1 cellular context compared by ENCODE assay signal in the genomic region with DNA sequence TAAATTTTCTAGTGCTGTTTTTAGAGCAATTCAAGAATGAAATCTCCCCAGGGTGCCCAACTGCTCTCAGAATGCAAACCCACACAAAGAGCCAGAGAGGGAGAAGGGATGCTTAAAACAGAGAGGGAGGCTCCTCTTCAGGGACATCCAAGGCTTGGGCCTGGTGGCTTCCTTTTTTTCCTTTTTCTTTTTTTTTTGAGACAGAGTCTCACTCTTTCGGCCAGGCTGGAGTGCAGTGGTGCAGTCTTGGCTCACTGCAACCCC.
TF ChIP-seq lines count a peak whose summit lies in the region.

No MANE protein-coding gene starts in this region.

TF ChIP-seq in H1, 55 proteins besides CTCF, POLR2A, EP300 and RAD21 (continued from another document):
- TF ChIP-seq, protein P1, sequence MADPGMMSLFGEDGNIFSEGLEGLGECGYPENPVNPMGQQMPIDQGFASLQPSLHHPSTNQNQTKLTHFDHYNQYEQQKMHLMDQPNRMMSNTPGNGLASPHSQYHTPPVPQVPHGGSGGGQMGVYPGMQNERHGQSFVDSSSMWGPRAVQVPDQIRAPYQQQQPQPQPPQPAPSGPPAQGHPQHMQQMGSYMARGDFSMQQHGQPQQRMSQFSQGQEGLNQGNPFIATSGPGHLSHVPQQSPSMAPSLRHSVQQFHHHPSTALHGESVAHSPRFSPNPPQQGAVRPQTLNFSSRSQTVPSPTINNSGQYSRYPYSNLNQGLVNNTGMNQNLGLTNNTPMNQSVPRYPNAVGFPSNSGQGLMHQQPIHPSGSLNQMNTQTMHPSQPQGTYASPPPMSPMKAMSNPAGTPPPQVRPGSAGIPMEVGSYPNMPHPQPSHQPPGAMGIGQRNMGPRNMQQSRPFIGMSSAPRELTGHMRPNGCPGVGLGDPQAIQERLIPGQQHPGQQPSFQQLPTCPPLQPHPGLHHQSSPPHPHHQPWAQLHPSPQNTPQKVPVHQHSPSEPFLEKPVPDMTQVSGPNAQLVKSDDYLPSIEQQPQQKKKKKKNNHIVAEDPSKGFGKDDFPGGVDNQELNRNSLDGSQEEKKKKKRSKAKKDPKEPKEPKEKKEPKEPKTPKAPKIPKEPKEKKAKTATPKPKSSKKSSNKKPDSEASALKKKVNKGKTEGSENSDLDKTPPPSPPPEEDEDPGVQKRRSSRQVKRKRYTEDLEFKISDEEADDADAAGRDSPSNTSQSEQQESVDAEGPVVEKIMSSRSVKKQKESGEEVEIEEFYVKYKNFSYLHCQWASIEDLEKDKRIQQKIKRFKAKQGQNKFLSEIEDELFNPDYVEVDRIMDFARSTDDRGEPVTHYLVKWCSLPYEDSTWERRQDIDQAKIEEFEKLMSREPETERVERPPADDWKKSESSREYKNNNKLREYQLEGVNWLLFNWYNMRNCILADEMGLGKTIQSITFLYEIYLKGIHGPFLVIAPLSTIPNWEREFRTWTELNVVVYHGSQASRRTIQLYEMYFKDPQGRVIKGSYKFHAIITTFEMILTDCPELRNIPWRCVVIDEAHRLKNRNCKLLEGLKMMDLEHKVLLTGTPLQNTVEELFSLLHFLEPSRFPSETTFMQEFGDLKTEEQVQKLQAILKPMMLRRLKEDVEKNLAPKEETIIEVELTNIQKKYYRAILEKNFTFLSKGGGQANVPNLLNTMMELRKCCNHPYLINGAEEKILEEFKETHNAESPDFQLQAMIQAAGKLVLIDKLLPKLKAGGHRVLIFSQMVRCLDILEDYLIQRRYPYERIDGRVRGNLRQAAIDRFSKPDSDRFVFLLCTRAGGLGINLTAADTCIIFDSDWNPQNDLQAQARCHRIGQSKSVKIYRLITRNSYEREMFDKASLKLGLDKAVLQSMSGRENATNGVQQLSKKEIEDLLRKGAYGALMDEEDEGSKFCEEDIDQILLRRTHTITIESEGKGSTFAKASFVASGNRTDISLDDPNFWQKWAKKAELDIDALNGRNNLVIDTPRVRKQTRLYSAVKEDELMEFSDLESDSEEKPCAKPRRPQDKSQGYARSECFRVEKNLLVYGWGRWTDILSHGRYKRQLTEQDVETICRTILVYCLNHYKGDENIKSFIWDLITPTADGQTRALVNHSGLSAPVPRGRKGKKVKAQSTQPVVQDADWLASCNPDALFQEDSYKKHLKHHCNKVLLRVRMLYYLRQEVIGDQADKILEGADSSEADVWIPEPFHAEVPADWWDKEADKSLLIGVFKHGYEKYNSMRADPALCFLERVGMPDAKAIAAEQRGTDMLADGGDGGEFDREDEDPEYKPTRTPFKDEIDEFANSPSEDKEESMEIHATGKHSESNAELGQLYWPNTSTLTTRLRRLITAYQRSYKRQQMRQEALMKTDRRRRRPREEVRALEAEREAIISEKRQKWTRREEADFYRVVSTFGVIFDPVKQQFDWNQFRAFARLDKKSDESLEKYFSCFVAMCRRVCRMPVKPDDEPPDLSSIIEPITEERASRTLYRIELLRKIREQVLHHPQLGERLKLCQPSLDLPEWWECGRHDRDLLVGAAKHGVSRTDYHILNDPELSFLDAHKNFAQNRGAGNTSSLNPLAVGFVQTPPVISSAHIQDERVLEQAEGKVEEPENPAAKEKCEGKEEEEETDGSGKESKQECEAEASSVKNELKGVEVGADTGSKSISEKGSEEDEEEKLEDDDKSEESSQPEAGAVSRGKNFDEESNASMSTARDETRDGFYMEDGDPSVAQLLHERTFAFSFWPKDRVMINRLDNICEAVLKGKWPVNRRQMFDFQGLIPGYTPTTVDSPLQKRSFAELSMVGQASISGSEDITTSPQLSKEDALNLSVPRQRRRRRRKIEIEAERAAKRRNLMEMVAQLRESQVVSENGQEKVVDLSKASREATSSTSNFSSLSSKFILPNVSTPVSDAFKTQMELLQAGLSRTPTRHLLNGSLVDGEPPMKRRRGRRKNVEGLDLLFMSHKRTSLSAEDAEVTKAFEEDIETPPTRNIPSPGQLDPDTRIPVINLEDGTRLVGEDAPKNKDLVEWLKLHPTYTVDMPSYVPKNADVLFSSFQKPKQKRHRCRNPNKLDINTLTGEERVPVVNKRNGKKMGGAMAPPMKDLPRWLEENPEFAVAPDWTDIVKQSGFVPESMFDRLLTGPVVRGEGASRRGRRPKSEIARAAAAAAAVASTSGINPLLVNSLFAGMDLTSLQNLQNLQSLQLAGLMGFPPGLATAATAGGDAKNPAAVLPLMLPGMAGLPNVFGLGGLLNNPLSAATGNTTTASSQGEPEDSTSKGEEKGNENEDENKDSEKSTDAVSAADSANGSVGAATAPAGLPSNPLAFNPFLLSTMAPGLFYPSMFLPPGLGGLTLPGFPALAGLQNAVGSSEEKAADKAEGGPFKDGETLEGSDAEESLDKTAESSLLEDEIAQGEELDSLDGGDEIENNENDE (IDR thresholded peaks at IDR 0.05; ENCODE audit: insufficient replicate concordance, low read length) = no peak
- no peak for TF ChIP-seq ASH2L (IDR thresholded peaks at IDR 0.05; ENCODE audit: low read length)
- TF ChIP-seq NANOG (IDR thresholded peaks at IDR 0.05; ENCODE audit: insufficient read depth, low read depth, low read length, poor library complexity, severe bottlenecking) = no peak
- TF ChIP-seq TBP (IDR thresholded peaks at IDR 0.05; ENCODE audit: low read depth, low read length) = no peak
- TF ChIP-seq RFX5 (IDR thresholded peaks at IDR 0.05; ENCODE audit: borderline replicate concordance, low read depth, low read length) = no peak
- TF ChIP-seq ZNF274 (IDR thresholded peaks at IDR 0.05; ENCODE audit: borderline replicate concordance, extremely low read depth, low read length) = no peak
- TF ChIP-seq SP4 (IDR thresholded peaks at IDR 0.05; ENCODE audit: low read length) = no peak
- no peak for TF ChIP-seq SP1 (IDR thresholded peaks at IDR 0.05; ENCODE audit: low read depth, low read length)
- TF ChIP-seq, protein P2, sequence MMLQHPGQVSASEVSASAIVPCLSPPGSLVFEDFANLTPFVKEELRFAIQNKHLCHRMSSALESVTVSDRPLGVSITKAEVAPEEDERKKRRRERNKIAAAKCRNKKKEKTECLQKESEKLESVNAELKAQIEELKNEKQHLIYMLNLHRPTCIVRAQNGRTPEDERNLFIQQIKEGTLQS (IDR thresholded peaks at IDR 0.05; ENCODE audit: insufficient read depth, low read depth, low read length) = no peak
- no peak for TF ChIP-seq CTBP2 (IDR thresholded peaks at IDR 0.05; ENCODE audit: borderline replicate concordance, insufficient read depth, insufficient read length, low read length)
- no peak for TF ChIP-seq NRF1 (IDR thresholded peaks at IDR 0.05; ENCODE audit: low read depth, low read length)
- TF ChIP-seq SIN3A (conservative IDR thresholded peaks at IDR 0.05 in 1 of 2, IDR thresholded peaks at IDR 0.05 in 1 of 2; ENCODE audit: low read depth in 1 of 2, low read length in 2 of 2) = no peak
- no peak for TF ChIP-seq CBX8 (IDR thresholded peaks at IDR 0.05; ENCODE audit: borderline replicate concordance, low read depth, low read length)
- TF ChIP-seq, protein P3, sequence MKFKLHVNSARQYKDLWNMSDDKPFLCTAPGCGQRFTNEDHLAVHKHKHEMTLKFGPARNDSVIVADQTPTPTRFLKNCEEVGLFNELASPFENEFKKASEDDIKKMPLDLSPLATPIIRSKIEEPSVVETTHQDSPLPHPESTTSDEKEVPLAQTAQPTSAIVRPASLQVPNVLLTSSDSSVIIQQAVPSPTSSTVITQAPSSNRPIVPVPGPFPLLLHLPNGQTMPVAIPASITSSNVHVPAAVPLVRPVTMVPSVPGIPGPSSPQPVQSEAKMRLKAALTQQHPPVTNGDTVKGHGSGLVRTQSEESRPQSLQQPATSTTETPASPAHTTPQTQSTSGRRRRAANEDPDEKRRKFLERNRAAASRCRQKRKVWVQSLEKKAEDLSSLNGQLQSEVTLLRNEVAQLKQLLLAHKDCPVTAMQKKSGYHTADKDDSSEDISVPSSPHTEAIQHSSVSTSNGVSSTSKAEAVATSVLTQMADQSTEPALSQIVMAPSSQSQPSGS (IDR thresholded peaks at IDR 0.05; ENCODE audit: low read length) = no peak
